Comparison of ENCODE assay signal across 14 cellular contexts in genomic region chr5:72441094-72441723, GRCh38.
DNase-seq lines count a peak whose midpoint lies in the region; ATAC-seq and TF ChIP-seq lines count a peak whose summit lies in the region.
"Had no signal": no experiment of that assay in that cellular context is flagged by ENCODE, and none has a peak within 500 bp of the region (broad histone marks: within the 10 kb centered on the region; RNA-seq: fewer than 3 reads in every experiment).

No MANE protein-coding gene starts in this region.

- H2BK120ac ChIP-seq in trophoblast cell (ENCODE audit: insufficient read depth, low read length, poor library complexity), result peak overlapping the region; percentile 69

- no peak overlapping the region for H2BK12ac ChIP-seq in trophoblast cell (ENCODE audit: low read length)

- H2AFZ ChIP-seq in trophoblast cell (ENCODE audit: insufficient read depth, low read length, poor library complexity), result no peak overlapping the region

- H3K4me1 Mint-ChIP-seq in glutamatergic neuron (ENCODE audit: low read depth, unreplicated experiment), result peaks cover 4% of the 10 kb centered on the region

- H3K4ac ChIP-seq in trophoblast cell (ENCODE audit: low read depth, low read length), result no peak overlapping the region

- H3K4me2 ChIP-seq in trophoblast cell (ENCODE audit: low read length), result no peak overlapping the region

- no peak overlapping the region for H3K9ac ChIP-seq in trophoblast cell (ENCODE audit: low read length)

- no peak overlapping the region for H3K4me3 ChIP-seq in AG04450 (ENCODE audit: low read depth, low read length)
- no peak overlapping the region for H3K4me3 ChIP-seq in coronary artery
- H3K4me3 ChIP-seq in trophoblast cell (ENCODE audit: low read depth, low read length), result no peak overlapping the region
- H3K4me3 ChIP-seq: spleen had no signal

- H3K9me3 ChIP-seq in AG04450 (ENCODE audit: control insufficient read depth, insufficient read depth, low read length), result no peaks in the 10 kb centered on the region
- H3K9me3 ChIP-seq in trophoblast cell (ENCODE audit: insufficient read depth, low read depth, low read length), result no peaks in the 10 kb centered on the region
- H3K9me3 ChIP-seq: spleen had no signal

- H4K8ac ChIP-seq in trophoblast cell (ENCODE audit: low read depth, low read length), result peak overlapping the region; percentile 43

- POLR2A ChIA-PET in AG04450 (lab: Yijun Ruan, JAX), result interaction anchor here (0.6 kb wide), 1 partner anchor 11 kb away, joined by 3 read pairs; no protein-coding TSS in a partner anchor

- WGBS in trophoblast cell (ENCODE audit: extremely low coverage, insufficient coverage, insufficient read length), result no CpG with 5 or more reads among the region's 4 CpGs

- H2BK5ac ChIP-seq in trophoblast cell (ENCODE audit: low read depth, low read length, poor library complexity), result no peak overlapping the region

- peaks cover 3% of the 10 kb centered on the region in 2 experiments for H3K4me1 ChIP-seq in trophoblast cell (ENCODE audit: control insufficient read depth in 1 of 2, insufficient read depth in 2 of 2, low read length in 2 of 2)

- TF ChIP-seq CTCF in AG04450 (IDR thresholded peaks at IDR 0.05; ENCODE audit: low read depth, low read length) (no peak), coronary artery (IDR thresholded peaks at IDR 0.05) (no peak), glutamatergic neuron (IDR thresholded peaks at IDR 0.05; ENCODE audit: partially characterized antibody, unreplicated experiment) (no peak)

- H3K36me3 Mint-ChIP-seq in glutamatergic neuron (ENCODE audit: unreplicated experiment), result no peaks in the 10 kb centered on the region
- H3K36me3 Mint-ChIP-seq: natural killer cell treated with Interleukin-12 subunit alpha and Interleukin-12 subunit beta and Interleukin-15 and Interleukin-18, amount 100 ng/mL, for 72 hours had no signal

- CTCF ChIA-PET in AG04450 (lab: Charles Lee), result no interaction called here

- peak overlapping the region; percentile 15 for H4K91ac ChIP-seq in trophoblast cell (ENCODE audit: low read depth, low read length)

- no peaks in the 10 kb centered on the region for H3K9me3 Mint-ChIP-seq in glutamatergic neuron (ENCODE audit: unreplicated experiment)
- H3K9me3 Mint-ChIP-seq: natural killer cell treated with Interleukin-12 subunit alpha and Interleukin-12 subunit beta and Interleukin-15 and Interleukin-18, amount 100 ng/mL, for 72 hours had no signal

- H3K27me3 ChIP-seq in AG04450 (ENCODE audit: control insufficient read depth, insufficient read depth, low read length) (no peaks in the 10 kb centered on the region), trophoblast cell (ENCODE audit: insufficient read depth, low read length) (no peaks in the 10 kb centered on the region)
- H3K27me3 ChIP-seq: spleen had no signal

- no peak overlapping the region for H3K23ac ChIP-seq in trophoblast cell (ENCODE audit: low read length)

- H3K4me3 Mint-ChIP-seq in glutamatergic neuron (ENCODE audit: unreplicated experiment), result no peak overlapping the region
- H3K4me3 Mint-ChIP-seq: natural killer cell treated with Interleukin-12 subunit alpha and Interleukin-12 subunit beta and Interleukin-15 and Interleukin-18, amount 100 ng/mL, for 72 hours had no signal

- no peaks in the 10 kb centered on the region for H3K79me1 ChIP-seq in trophoblast cell (ENCODE audit: low read length)

- H3K18ac ChIP-seq in trophoblast cell (ENCODE audit: low read length), result no peak overlapping the region

- H3K14ac ChIP-seq in trophoblast cell (ENCODE audit: low read length), result peak overlapping the region; percentile 16

- H3K36me3 ChIP-seq in trophoblast cell (ENCODE audit: control insufficient read depth in 1 of 2, insufficient read depth in 2 of 2, low read length in 2 of 2), result no peaks in the 10 kb centered on the region

- H3K27me3 Mint-ChIP-seq in glutamatergic neuron (ENCODE audit: unreplicated experiment), result no peaks in the 10 kb centered on the region

- H3K27ac Mint-ChIP-seq in glutamatergic neuron (ENCODE audit: unreplicated experiment), result no peak overlapping the region
- H3K27ac Mint-ChIP-seq: natural killer cell treated with Interleukin-12 subunit alpha and Interleukin-12 subunit beta and Interleukin-15 and Interleukin-18, amount 100 ng/mL, for 72 hours had no signal

- ATAC-seq in GM18861 (IDR thresholded peaks at IDR 0.05; ENCODE audit: unreplicated experiment) (no peak), GM18517 (IDR thresholded peaks at IDR 0.05; ENCODE audit: unreplicated experiment) (no peak)
- ATAC-seq: natural killer cell treated with Interleukin-12 subunit alpha and Interleukin-12 subunit beta and Interleukin-15 and Interleukin-18, amount 100 ng/mL, for 72 hours had no signal

- no peaks in the 10 kb centered on the region for H3K79me2 ChIP-seq in trophoblast cell (ENCODE audit: control insufficient read depth, insufficient read depth, low read length, poor library complexity)

- H4K12ac ChIP-seq in trophoblast cell (ENCODE audit: low read depth, low read length), result no peak overlapping the region

- DNase-seq in AG04450 (ENCODE audit: low read depth, low spot score) (no peak), HT1080 (ENCODE audit: low read depth) (peak; percentile 19), coronary artery (ENCODE audit: low spot score) (no peak), trophoblast cell (no peak), retina (no peak), glutamatergic neuron (no peak)
- DNase-seq: AML-193, cerebellar nuclear complex, kidney, NCI-H510A, spleen had no signal

- H3K27ac ChIP-seq in AG04450 (ENCODE audit: low read depth, low read length) (peak overlapping the region; percentile 59), coronary artery (peak overlapping the region; percentile 60 to 86), trophoblast cell (ENCODE audit: low read depth, low read length) (no peak overlapping the region)
- H3K27ac ChIP-seq: spleen had no signal

- no peak overlapping the region for H2AK5ac ChIP-seq in trophoblast cell (ENCODE audit: low read length)
